Comparison of ENCODE assay signal across 10 cellular contexts in genomic region chr10:339038-339391, GRCh38.
DNase-seq lines count a peak whose midpoint lies in the region; ATAC-seq and TF ChIP-seq lines count a peak whose summit lies in the region.
"Had no signal": no experiment of that assay in that cellular context is flagged by ENCODE, and none has a peak within 500 bp of the region (broad histone marks: within the 10 kb centered on the region; RNA-seq: fewer than 3 reads in every experiment).

No MANE protein-coding gene starts in this region.

- TF ChIP-seq CTCF in type B pancreatic cell (conservative IDR thresholded peaks at IDR 0.05): no peak

- ATAC-seq in naive thymus-derived CD8-positive, alpha-beta T cell: no peak
- ATAC-seq in SK-N-SH treated with all-trans-retinoic acid at 6 μM for 48 hours: no peak

- H3K27ac Mint-ChIP-seq in naive thymus-derived CD8-positive, alpha-beta T cell: peak overlapping the region in 8 of 10 donors; percentile 12 to 91 (median 74)
- H3K27ac Mint-ChIP-seq in type B pancreatic cell: peak overlapping the region; percentile 31
- H3K27ac Mint-ChIP-seq: activated CD4-positive, alpha-beta memory T cell treated with anti-CD3 and anti-CD28 coated beads for 36 hours had no signal

- peaks cover 14 to 20% (median 17%) of the 10 kb centered on the region in 4 donors for H3K4me1 Mint-ChIP-seq in naive thymus-derived CD8-positive, alpha-beta T cell
- peaks cover 6% of the 10 kb centered on the region for H3K4me1 Mint-ChIP-seq in type B pancreatic cell (ENCODE audit: unreplicated experiment)

- H3K4me3 Mint-ChIP-seq in naive thymus-derived CD8-positive, alpha-beta T cell: peak overlapping the region in 7 of 10 donors; percentile 10 to 70 (median 46)
- no peak overlapping the region for H3K4me3 Mint-ChIP-seq in type B pancreatic cell
- H3K4me3 Mint-ChIP-seq: activated CD4-positive, alpha-beta memory T cell treated with anti-CD3 and anti-CD28 coated beads for 36 hours had no signal

- POLR2A ChIA-PET in naive thymus-derived CD8-positive, alpha-beta T cell (lab: Charles Lee): interaction anchor here (0.6 kb wide), 1 partner anchor 11 kb away, joined by 3 read pairs; no protein-coding TSS in a partner anchor

- peaks cover 0 to 1% (median 0%) of the 10 kb centered on the region in 9 donors for H3K9me3 Mint-ChIP-seq in naive thymus-derived CD8-positive, alpha-beta T cell
- no peaks in the 10 kb centered on the region for H3K9me3 Mint-ChIP-seq in type B pancreatic cell
- H3K9me3 Mint-ChIP-seq: activated CD4-positive, alpha-beta memory T cell treated with anti-CD3 and anti-CD28 coated beads for 36 hours had no signal

- DNase-seq in NCI-H69 (lab: John Stamatoyannopoulos, UW) (peak; percentile 39), brain pericyte (ENCODE audit: low read depth, low spot score) (peak; percentile 64), type B pancreatic cell (ENCODE audit: extremely low spot score, unreplicated experiment) (peak; percentile 16), NAMALWA (ENCODE audit: low spot score) (no peak), NCI-H1105 treated with DMSO at 0.1 percent for 48 hours (lab: John Stamatoyannopoulos, UW) (no peak)
- no peak for DNase-seq in naive thymus-derived CD8-positive, alpha-beta T cell
- DNase-seq: activated CD4-positive, alpha-beta memory T cell treated with anti-CD3 and anti-CD28 coated beads for 36 hours; dermis blood vessel endothelial cell; hippocampal formation had no signal

- H3K36me3 Mint-ChIP-seq in naive thymus-derived CD8-positive, alpha-beta T cell: peaks cover 0 to 5% (median 0%) of the 10 kb centered on the region in 3 donors
- peaks cover 6% of the 10 kb centered on the region for H3K36me3 Mint-ChIP-seq in type B pancreatic cell
- H3K36me3 Mint-ChIP-seq: activated CD4-positive, alpha-beta memory T cell treated with anti-CD3 and anti-CD28 coated beads for 36 hours had no signal

- H3K27me3 Mint-ChIP-seq in naive thymus-derived CD8-positive, alpha-beta T cell: no peaks in the 10 kb centered on the region
- H3K27me3 Mint-ChIP-seq in type B pancreatic cell: no peaks in the 10 kb centered on the region
- H3K27me3 Mint-ChIP-seq: activated CD4-positive, alpha-beta memory T cell treated with anti-CD3 and anti-CD28 coated beads for 36 hours had no signal

TF ChIP-seq in SK-N-SH treated with all-trans-retinoic acid at 6 μM for 48 hours, 23 proteins besides CTCF, POLR2A, EP300 and RAD21:
- TF ChIP-seq ESRRG (CRISPR knock-in tag; IDR thresholded peaks at IDR 0.05) (no peak), ZC3H10 (CRISPR knock-in tag; IDR thresholded peaks at IDR 0.05) (no peak), PATZ1 (CRISPR knock-in tag; IDR thresholded peaks at IDR 0.05; ENCODE audit: borderline replicate concordance) (no peak), PPARA (CRISPR knock-in tag; IDR thresholded peaks at IDR 0.05; ENCODE audit: borderline replicate concordance) (no peak), POU6F1 (CRISPR knock-in tag; IDR thresholded peaks at IDR 0.05; ENCODE audit: borderline replicate concordance, low read depth) (no peak)

Comparison
In these comparisons a context has a peak if more than half of its experiments do, and no peak if none do; other contexts are left out.
1. DNase-seq: peak in NCI-H69 (single experiment), brain pericyte (single experiment) and type B pancreatic cell (single experiment); none in naive thymus-derived CD8-positive, alpha-beta T cell (0 of 10), NAMALWA (single experiment) and NCI-H1105 treated with DMSO at 0.1 percent for 48 hours (single experiment).